1 cellular context compared by ENCODE assay signal in genomic region chr1:55038552-55038838, GRCh38.
TF ChIP-seq lines count a peak whose summit lies in the region.

No MANE protein-coding gene starts in this region.

TF ChIP-seq in HCT116, 20 proteins besides CTCF, POLR2A, EP300 and RAD21 (continued from another document):
- TF ChIP-seq CEBPB (IDR thresholded peaks at IDR 0.05; ENCODE audit: low read depth) (no peak), POLR2AphosphoS5 (IDR thresholded peaks at IDR 0.05; ENCODE audit: low read depth, low read length) (no peak), ZFX (IDR thresholded peaks at IDR 0.05) (no peak), CBX3 (IDR thresholded peaks at IDR 0.05; ENCODE audit: low read depth) (no peak), YY1 (IDR thresholded peaks at IDR 0.05; ENCODE audit: extremely low read depth, insufficient replicate concordance, low read depth, low read length) (no peak), SIN3A (IDR thresholded peaks at IDR 0.05; ENCODE audit: low read depth) (no peak)
TF ChIP-seq in HCT116: peak in this region for 0.
